In the genomic region with DNA sequence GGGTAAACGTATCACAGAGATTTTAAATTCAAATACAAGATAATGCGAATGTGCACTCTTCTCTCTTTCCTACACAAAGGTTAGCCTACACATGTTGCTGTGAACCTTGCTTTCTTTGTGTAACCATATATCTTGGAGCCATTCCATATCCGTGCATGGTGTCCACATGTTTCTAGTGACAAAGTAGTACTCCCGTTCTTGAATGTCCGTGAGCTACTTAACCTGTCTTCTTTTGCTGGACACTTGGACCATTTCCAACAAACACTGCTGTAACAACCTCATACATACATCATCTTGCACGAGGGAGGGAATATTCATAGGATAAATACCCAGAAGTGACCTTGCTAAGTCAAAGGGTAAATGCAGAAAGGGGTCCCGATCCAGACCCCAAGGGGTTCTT, we compare ENCODE assay signal across 25 cellular contexts.
DNase-seq lines count a peak whose midpoint lies in the region; ATAC-seq, FAIRE-seq and TF ChIP-seq lines count a peak whose summit lies in the region.
"Had no signal": no experiment of that assay in that cellular context is flagged by ENCODE, and none has a peak within 500 bp of the region (broad histone marks: within the 10 kb centered on the region; RNA-seq: fewer than 3 reads in every experiment).

No MANE protein-coding gene starts in this region.

- no peak overlapping the region for H3K4me3 Mint-ChIP-seq in CD4-positive, alpha-beta memory T cell
- H3K4me3 Mint-ChIP-seq: CD14-positive monocyte; CD4-positive, alpha-beta T cell had no signal

- POLR2A ChIA-PET in PC-3 (lab: Charles Lee; ENCODE audit: unreplicated experiment) (no interaction called here), K562 (lab: Yijun Ruan, JAX) (no interaction called here)
- POLR2A ChIA-PET in CD4-positive, alpha-beta memory T cell (lab: Charles Lee; ENCODE audit: partially characterized antibody): no interaction called here

- no peak overlapping the region for H3K9ac ChIP-seq in PC-3 (ENCODE audit: low read length)
- no peak overlapping the region for H3K9ac ChIP-seq in K562 (ENCODE audit: insufficient read depth in 1 of 2, low read depth in 2 of 2, low read length in 2 of 2)
- H3K9ac ChIP-seq: BLaER1 treated with 17β-estradiol and CSF1 and Interleukin-3, amounts not matched to agents 10 nM and 100 nM had no signal

- H3K36me3 Mint-ChIP-seq in CD4-positive, alpha-beta memory T cell: no peaks in the 10 kb centered on the region
- H3K36me3 Mint-ChIP-seq: CD14-positive monocyte had no signal

- peaks cover 0 to 1% of the 10 kb centered on the region in 2 donors for H3K27me3 Mint-ChIP-seq in CD4-positive, alpha-beta memory T cell
- H3K27me3 Mint-ChIP-seq: CD4-positive, alpha-beta T cell had no signal

- no peaks in the 10 kb centered on the region for H3K9me1 ChIP-seq in K562 (ENCODE audit: control insufficient read depth, insufficient read depth, low read length)

- BruUV-seq in PC-3 (replicated peaks; lab: Mats Ljungman, UMichigan): no TSS peak
- no TSS peak for BruUV-seq in K562 (replicated peaks; lab: Mats Ljungman, UMichigan)

- no peak for TF ChIP-seq POLR2A in K562 (conservative IDR thresholded peaks at IDR 0.05)

- H3K79me2 ChIP-seq in PC-3 (ENCODE audit: low read length) (no peaks in the 10 kb centered on the region), K562 (ENCODE audit: control insufficient read depth, insufficient read depth, low read length) (no peaks in the 10 kb centered on the region)

- H3K4me3 ChIP-seq in PC-3 (ENCODE audit: low read length): no peak overlapping the region
- no peak overlapping the region for H3K4me3 ChIP-seq in K562
- H3K4me3 ChIP-seq in CD4-positive, alpha-beta memory T cell (ENCODE audit: low read length in 2 of 2): no peak overlapping the region
- H3K4me3 ChIP-seq: BLaER1 treated with 17β-estradiol and CSF1 and Interleukin-3, amounts not matched to agents 10 nM and 100 nM; HAP-1 had no signal

- in situ Hi-C loops in K562 (cut with MboI): no loop called here

- H3K27ac ChIP-seq in PC-3 (ENCODE audit: low read length) (0 out of 2 replicates have a peak overlapping the region, but pooled peaks have one; percentile 14), K562 (ENCODE audit: extremely low read depth, low read depth, low read length) (no peak overlapping the region)
- no peak overlapping the region for H3K27ac ChIP-seq in CD4-positive, alpha-beta memory T cell (ENCODE audit: low read depth, low read length)
- H3K27ac ChIP-seq: 22Rv1; BLaER1 treated with 17β-estradiol and CSF1 and Interleukin-3, amounts not matched to agents 10 nM and 100 nM had no signal

- no peaks in the 10 kb centered on the region for H3K9me2 ChIP-seq in PC-3 (replicated peaks; ENCODE audit: low read length)

- H3K9me3 Mint-ChIP-seq in CD4-positive, alpha-beta memory T cell: peaks cover 0 to 23% (median 5%) of the 10 kb centered on the region in 8 donors

- CTCF ChIA-PET in PC-3 (lab: Charles Lee) (no interaction called here), K562 (lab: Yijun Ruan, JAX; ENCODE audit: low intra/inter-chr PET ratio) (no interaction called here)
- CTCF ChIA-PET in CD4-positive, alpha-beta memory T cell (lab: Charles Lee; ENCODE audit: partially characterized antibody): no interaction called here

- H3K27me3 ChIP-seq in PC-3 (ENCODE audit: low read length): no peaks in the 10 kb centered on the region
- H3K27me3 ChIP-seq in K562 (ENCODE audit: control insufficient read depth in 2 of 2, insufficient read depth in 2 of 2, low read length in 2 of 2): no peaks in the 10 kb centered on the region
- H3K27me3 ChIP-seq in CD4-positive, alpha-beta memory T cell (ENCODE audit: insufficient read depth, low read length): no peaks in the 10 kb centered on the region
- H3K27me3 ChIP-seq: BE2C; BLaER1 treated with 17β-estradiol and CSF1 and Interleukin-3, amounts not matched to agents 10 nM and 100 nM had no signal

- H4K20me1 ChIP-seq in PC-3 (ENCODE audit: low read length) (no peaks in the 10 kb centered on the region), K562 (replicated peaks; ENCODE audit: control insufficient read depth, insufficient read depth, low read length) (no peaks in the 10 kb centered on the region)
- H4K20me1 ChIP-seq: BLaER1 treated with 17β-estradiol and CSF1 and Interleukin-3, amounts not matched to agents 10 nM and 100 nM had no signal

- no peak for TF ChIP-seq EP300 in K562 (IDR thresholded peaks at IDR 0.05; ENCODE audit: low read length)

- H2AFZ ChIP-seq in PC-3 (ENCODE audit: low read length) (peak overlapping the region; percentile 10; the same call in 1 of the 2 replicates), K562 (ENCODE audit: low read depth, low read length) (peak overlapping the region; percentile 57)

- no peaks in the 10 kb centered on the region for H3K9me3 ChIP-seq in PC-3 (ENCODE audit: low read length)
- H3K9me3 ChIP-seq in K562 (replicated peaks; ENCODE audit: control insufficient read depth, insufficient read depth, low read depth, low read length): no peaks in the 10 kb centered on the region
- no peaks in the 10 kb centered on the region for H3K9me3 ChIP-seq in CD4-positive, alpha-beta memory T cell (ENCODE audit: control insufficient read depth in 1 of 2, low read length in 2 of 2)
- H3K9me3 ChIP-seq: BE2C, HAP-1 had no signal

- no peaks in the 10 kb centered on the region for H3F3A ChIP-seq in PC-3 (ENCODE audit: low read length, unreplicated experiment)

- H3K4me2 ChIP-seq in PC-3 (ENCODE audit: low read length): 0 out of 2 replicates have a peak overlapping the region, but pooled peaks have one; percentile 4
- H3K4me2 ChIP-seq in K562 (ENCODE audit: insufficient read depth, low read length): no peak overlapping the region; the same call in 1 of the 2 replicates
- H3K4me2 ChIP-seq: BLaER1 treated with 17β-estradiol and CSF1 and Interleukin-3, amounts not matched to agents 10 nM and 100 nM had no signal

- H3K4me1 ChIP-seq in PC-3 (ENCODE audit: insufficient read depth, low read length): peaks cover 11% of the 10 kb centered on the region
- H3K4me1 ChIP-seq in K562 (replicated peaks in 1 of 2; ENCODE audit: control insufficient read depth in 2 of 2, insufficient read depth in 2 of 2, low read length in 2 of 2): no peaks in the 10 kb centered on the region
- no peaks in the 10 kb centered on the region for H3K4me1 ChIP-seq in CD4-positive, alpha-beta memory T cell (ENCODE audit: insufficient read depth, low read length)
- H3K4me1 ChIP-seq: BE2C, HAP-1 had no signal

- no peak overlapping the region for H3K27ac Mint-ChIP-seq in CD4-positive, alpha-beta memory T cell
- H3K27ac Mint-ChIP-seq: CD14-positive monocyte; CD4-positive, alpha-beta T cell had no signal

- DNase-seq in NCI-H1105 treated with DMSO at 0.1 percent for 48 hours (lab: John Stamatoyannopoulos, UW) (peak; percentile 7), NCI-H1105 (lab: John Stamatoyannopoulos, UW) (no peak), PC-3 (peak; percentile 11), K562 (ENCODE audit: extremely low read depth in 1 of 4, low spot score in 3 of 4) (no peak), left kidney (ENCODE audit: low read depth, low spot score) (peak; percentile 30), cerebellum (ENCODE audit: low spot score) (no peak)
- DNase-seq in CD4-positive, alpha-beta memory T cell: no peak
- DNase-seq in activated CD4-positive, alpha-beta T cell treated with anti-CD3 and anti-CD28 coated beads, Interleukin-2, amount 50 U/mL, for 4 hours: no peak
- DNase-seq: ACHN; AML-193; BE2C; Calu3; CD4-positive, alpha-beta T cell; COR-L47; DMS53; DMS79 treated with DMSO at 0.1 percent for 48 hours; GF-D8; GOT3 had no signal

- WGBS in K562 (ENCODE audit: insufficient coverage, low coverage, missing lambda C conversion rate): 50% methylated on average over 7 of the region's 7 CpGs

- no peak for ATAC-seq in PC-3
- ATAC-seq in K562: no peak; the same call in 2 of the 3 replicates

- TF ChIP-seq CTCF in PC-3 (conservative IDR thresholded peaks at IDR 0.05; ENCODE audit: low read depth, low read length): no peak
- no peak for TF ChIP-seq CTCF in K562 (IDR thresholded peaks at IDR 0.05 in 2 of 3, conservative IDR thresholded peaks at IDR 0.05 in 1 of 3; ENCODE audit: insufficient read depth in 2 of 3, low read depth in 1 of 3, low read length in 3 of 3)

- no peak for FAIRE-seq in K562 (lab: Jason Lieb, UNC)
- FAIRE-seq: A204.1, GM12892, H54 had no signal

- H3K4me1 Mint-ChIP-seq in CD4-positive, alpha-beta memory T cell: no peaks in the 10 kb centered on the region

- intact Hi-C loops in PC-3 (cut with micrococcal nuclease) (no loop called here), K562 (cut with micrococcal nuclease) (loop anchor here (10.0 kb wide), 1 partner anchor 106 kb away; no protein-coding TSS in a partner anchor)
- intact Hi-C loops in CD4-positive, alpha-beta memory T cell (cut with micrococcal nuclease): no loop called here

- no peaks in the 10 kb centered on the region for H3K36me3 ChIP-seq in PC-3 (ENCODE audit: low read depth, low read length)
- H3K36me3 ChIP-seq in K562 (ENCODE audit: control insufficient read depth, insufficient read depth, low read length): no peaks in the 10 kb centered on the region
- H3K36me3 ChIP-seq in CD4-positive, alpha-beta memory T cell (ENCODE audit: insufficient read depth, low read length): no peaks in the 10 kb centered on the region
- H3K36me3 ChIP-seq: BE2C; BLaER1 treated with 17β-estradiol and CSF1 and Interleukin-3, amounts not matched to agents 10 nM and 100 nM; HAP-1 had no signal

- no peak for TF ChIP-seq RAD21 in K562 (CRISPR knock-in tag; conservative IDR thresholded peaks at IDR 0.05 in 1 of 2, IDR thresholded peaks at IDR 0.05 in 1 of 2)

TF ChIP-seq in K562, 482 proteins besides CTCF, POLR2A, EP300 and RAD21:
- no peak for TF ChIP-seq PML (IDR thresholded peaks at IDR 0.05; ENCODE audit: low read length)
- TF ChIP-seq PHB (CRISPR knock-in tag; IDR thresholded peaks at IDR 0.05): no peak
- no peak for TF ChIP-seq KLF16 (IDR thresholded peaks at IDR 0.05)
- TF ChIP-seq NFIC (IDR thresholded peaks at IDR 0.05): peak; percentile 50
- TF ChIP-seq ZNF77 (CRISPR knock-in tag; IDR thresholded peaks at IDR 0.05): no peak
- no peak for TF ChIP-seq NFATC3 (IDR thresholded peaks at IDR 0.05)
TF ChIP-seq in K562: peak in this region for 1.

Comparison
In these comparisons a context has a peak if more than half of its experiments do, and no peak if none do; other contexts are left out.
1. DNase-seq: peak in NCI-H1105 treated with DMSO at 0.1 percent for 48 hours (single experiment), PC-3 (single experiment) and left kidney (single experiment); none in NCI-H1105 (single experiment), K562 (0 of 4), CD4-positive, alpha-beta memory T cell (0 of 5), activated CD4-positive, alpha-beta T cell treated with anti-CD3 and anti-CD28 coated beads, Interleukin-2, amount 50 U/mL, for 4 hours (0 of 2) and cerebellum (single experiment).